In genomic region chr6:108805611-108806181, GRCh38 we compare ENCODE assay signal across 1 cellular context.
TF ChIP-seq lines count a peak whose summit lies in the region.

No MANE protein-coding gene starts in this region.

TF ChIP-seq in GM12878, 131 proteins besides CTCF, POLR2A, EP300 and RAD21 (continued from another document):
- TF ChIP-seq, protein P1, sequence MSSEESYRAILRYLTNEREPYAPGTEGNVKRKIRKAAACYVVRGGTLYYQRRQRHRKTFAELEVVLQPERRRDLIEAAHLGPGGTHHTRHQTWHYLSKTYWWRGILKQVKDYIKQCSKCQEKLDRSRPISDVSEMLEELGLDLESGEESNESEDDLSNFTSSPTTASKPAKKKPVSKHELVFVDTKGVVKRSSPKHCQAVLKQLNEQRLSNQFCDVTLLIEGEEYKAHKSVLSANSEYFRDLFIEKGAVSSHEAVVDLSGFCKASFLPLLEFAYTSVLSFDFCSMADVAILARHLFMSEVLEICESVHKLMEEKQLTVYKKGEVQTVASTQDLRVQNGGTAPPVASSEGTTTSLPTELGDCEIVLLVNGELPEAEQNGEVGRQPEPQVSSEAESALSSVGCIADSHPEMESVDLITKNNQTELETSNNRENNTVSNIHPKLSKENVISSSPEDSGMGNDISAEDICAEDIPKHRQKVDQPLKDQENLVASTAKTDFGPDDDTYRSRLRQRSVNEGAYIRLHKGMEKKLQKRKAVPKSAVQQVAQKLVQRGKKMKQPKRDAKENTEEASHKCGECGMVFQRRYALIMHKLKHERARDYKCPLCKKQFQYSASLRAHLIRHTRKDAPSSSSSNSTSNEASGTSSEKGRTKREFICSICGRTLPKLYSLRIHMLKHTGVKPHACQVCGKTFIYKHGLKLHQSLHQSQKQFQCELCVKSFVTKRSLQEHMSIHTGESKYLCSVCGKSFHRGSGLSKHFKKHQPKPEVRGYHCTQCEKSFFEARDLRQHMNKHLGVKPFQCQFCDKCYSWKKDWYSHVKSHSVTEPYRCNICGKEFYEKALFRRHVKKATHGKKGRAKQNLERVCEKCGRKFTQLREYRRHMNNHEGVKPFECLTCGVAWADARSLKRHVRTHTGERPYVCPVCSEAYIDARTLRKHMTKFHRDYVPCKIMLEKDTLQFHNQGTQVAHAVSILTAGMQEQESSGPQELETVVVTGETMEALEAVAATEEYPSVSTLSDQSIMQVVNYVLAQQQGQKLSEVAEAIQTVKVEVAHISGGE (CRISPR knock-in tag; IDR thresholded peaks at IDR 0.05) = no peak
- TF ChIP-seq SPI1 (IDR thresholded peaks at IDR 0.05; ENCODE audit: borderline replicate concordance, insufficient read depth, low read depth, low read length) = peak; percentile 98
- no peak for TF ChIP-seq EZH2 (IDR thresholded peaks at IDR 0.05; ENCODE audit: borderline replicate concordance, control insufficient read depth, low read depth, low read length)
- TF ChIP-seq IRF4 (IDR thresholded peaks at IDR 0.05; ENCODE audit: low read depth, low read length) = peak; percentile 83; the same call in 1 of the 2 replicates
- TF ChIP-seq KLF5 (IDR thresholded peaks at IDR 0.05; ENCODE audit: partially characterized antibody) = no peak
- TF ChIP-seq NFIC (IDR thresholded peaks at IDR 0.05; ENCODE audit: low read depth, low read length) = no peak
- TF ChIP-seq JUNB (IDR thresholded peaks at IDR 0.05) = peak; percentile 13; the same call in 1 of the 2 replicates
- TF ChIP-seq PBX3 (IDR thresholded peaks at IDR 0.05; ENCODE audit: insufficient replicate concordance, low read depth, low read length) = peak; percentile 10
- 0 out of 2 replicates have a peak, but pooled peaks have one; percentile 33 for TF ChIP-seq DPF2 (IDR thresholded peaks at IDR 0.05)
- no peak for TF ChIP-seq SMAD1 (IDR thresholded peaks at IDR 0.05; ENCODE audit: low read depth, partially characterized antibody)
- TF ChIP-seq BCL11A (IDR thresholded peaks at IDR 0.05; ENCODE audit: low read depth, low read length) = 0 out of 2 replicates have a peak, but pooled peaks have one; percentile 33
- TF ChIP-seq PML (IDR thresholded peaks at IDR 0.05; ENCODE audit: low read length) = no peak
- TF ChIP-seq NR2F1 (conservative IDR thresholded peaks at IDR 0.05) = peak; percentile 72
- TF ChIP-seq, protein P2, sequence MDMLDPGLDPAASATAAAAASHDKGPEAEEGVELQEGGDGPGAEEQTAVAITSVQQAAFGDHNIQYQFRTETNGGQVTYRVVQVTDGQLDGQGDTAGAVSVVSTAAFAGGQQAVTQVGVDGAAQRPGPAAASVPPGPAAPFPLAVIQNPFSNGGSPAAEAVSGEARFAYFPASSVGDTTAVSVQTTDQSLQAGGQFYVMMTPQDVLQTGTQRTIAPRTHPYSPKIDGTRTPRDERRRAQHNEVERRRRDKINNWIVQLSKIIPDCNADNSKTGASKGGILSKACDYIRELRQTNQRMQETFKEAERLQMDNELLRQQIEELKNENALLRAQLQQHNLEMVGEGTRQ (IDR thresholded peaks at IDR 0.05; ENCODE audit: borderline replicate concordance, low read depth, low read length) = no peak
- no peak for TF ChIP-seq PAX8 (IDR thresholded peaks at IDR 0.05)
- TF ChIP-seq POLR2AphosphoS5 (IDR thresholded peaks at IDR 0.05; ENCODE audit: low read length) = no peak
- TF ChIP-seq CEBPB (IDR thresholded peaks at IDR 0.05; ENCODE audit: borderline replicate concordance in 1 of 2, low read depth in 2 of 2, low read length in 2 of 2) = no peak
- TF ChIP-seq TBL1XR1 (IDR thresholded peaks at IDR 0.05; ENCODE audit: low read depth, low read length) = 0 out of 2 replicates have a peak, but pooled peaks have one; percentile 35
- no peak for TF ChIP-seq MEF2A (IDR thresholded peaks at IDR 0.05; ENCODE audit: insufficient read depth, low read depth, low read length)
- TF ChIP-seq, protein P3, sequence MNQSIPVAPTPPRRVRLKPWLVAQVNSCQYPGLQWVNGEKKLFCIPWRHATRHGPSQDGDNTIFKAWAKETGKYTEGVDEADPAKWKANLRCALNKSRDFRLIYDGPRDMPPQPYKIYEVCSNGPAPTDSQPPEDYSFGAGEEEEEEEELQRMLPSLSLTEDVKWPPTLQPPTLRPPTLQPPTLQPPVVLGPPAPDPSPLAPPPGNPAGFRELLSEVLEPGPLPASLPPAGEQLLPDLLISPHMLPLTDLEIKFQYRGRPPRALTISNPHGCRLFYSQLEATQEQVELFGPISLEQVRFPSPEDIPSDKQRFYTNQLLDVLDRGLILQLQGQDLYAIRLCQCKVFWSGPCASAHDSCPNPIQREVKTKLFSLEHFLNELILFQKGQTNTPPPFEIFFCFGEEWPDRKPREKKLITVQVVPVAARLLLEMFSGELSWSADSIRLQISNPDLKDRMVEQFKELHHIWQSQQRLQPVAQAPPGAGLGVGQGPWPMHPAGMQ (IDR thresholded peaks at IDR 0.05; ENCODE audit: borderline replicate concordance) = no peak
- TF ChIP-seq HSF1 (IDR thresholded peaks at IDR 0.05; ENCODE audit: low read depth, low read length) = no peak
- no peak for TF ChIP-seq RELB (IDR thresholded peaks at IDR 0.05; ENCODE audit: low read depth)
- TF ChIP-seq TCF3 (IDR thresholded peaks at IDR 0.05; ENCODE audit: borderline replicate concordance, insufficient read depth, low read depth, low read length) = no peak
- no peak for TF ChIP-seq TCF7 (IDR thresholded peaks at IDR 0.05; ENCODE audit: borderline replicate concordance)
- no peak for TF ChIP-seq ZNF217 (IDR thresholded peaks at IDR 0.05)
- TF ChIP-seq ZZZ3 (IDR thresholded peaks at IDR 0.05; ENCODE audit: control insufficient read depth, insufficient read length, low read depth) = no peak
- TF ChIP-seq NFYA (IDR thresholded peaks at IDR 0.05; ENCODE audit: borderline replicate concordance, low read depth, low read length) = no peak
